ENCODE assay signal across 9 cellular contexts in the genomic region with DNA sequence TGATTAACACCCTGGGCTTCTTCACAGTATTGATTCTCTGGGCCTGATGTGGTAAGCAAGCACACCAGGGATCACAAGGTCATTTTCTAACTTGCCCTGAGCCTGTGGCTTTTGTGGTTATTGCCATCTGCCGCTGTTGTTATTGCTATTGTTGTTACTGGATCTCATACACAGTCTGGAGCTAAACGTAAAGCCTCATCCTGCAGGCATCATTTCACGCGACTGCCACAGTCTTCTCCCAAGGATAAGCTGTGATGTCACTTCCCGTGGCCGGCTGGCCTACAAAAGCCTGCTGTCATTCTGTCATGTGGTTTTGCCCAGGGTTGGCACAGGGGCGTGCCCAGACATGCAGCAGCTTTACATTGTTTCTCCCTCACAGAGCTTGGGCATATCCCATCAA.
A peak's percentile ranks its signal among the peaks of the same experiment; 100 is the strongest.
DNase-seq lines count a peak whose midpoint lies in the region; ATAC-seq and TF ChIP-seq lines count a peak whose summit lies in the region.
"Had no signal": no experiment of that assay in that cellular context is flagged by ENCODE, and none has a peak within 500 bp of the region (broad histone marks: within the 10 kb centered on the region; RNA-seq: fewer than 3 reads in every experiment).

No MANE protein-coding gene starts in this region.

- ATAC-seq in HG02759 (IDR thresholded peaks at IDR 0.05; ENCODE audit: unreplicated experiment) (peak; percentile 66), GM21515 (IDR thresholded peaks at IDR 0.05; ENCODE audit: unreplicated experiment) (no peak)

- H3K9me3 ChIP-seq in HAP-1 (no peaks in the 10 kb centered on the region), uterus (no peaks in the 10 kb centered on the region)

- DNase-seq in Daoy (ENCODE audit: low read depth) (peak; percentile 40), NCI-H82 (lab: John Stamatoyannopoulos, UW) (peak; percentile 65), fibroblast of peridontal ligament (ENCODE audit: extremely low read depth) (peak; percentile 2), germinal center (ENCODE audit: low spot score) (no peak), HAP-1 (ENCODE audit: low spot score in 2 of 2) (no peak), uterus (no peak)

- no peaks in the 10 kb centered on the region for H3K27me3 ChIP-seq in HAP-1 (ENCODE audit: low read depth)
- no peaks in the 10 kb centered on the region for H3K27me3 ChIP-seq in uterus

- H3K36me3 ChIP-seq in HAP-1 (replicated peaks) (no peaks in the 10 kb centered on the region), uterus (no peaks in the 10 kb centered on the region)

- no peaks in the 10 kb centered on the region for H3K4me1 ChIP-seq in HAP-1
- no peaks in the 10 kb centered on the region for H3K4me1 ChIP-seq in uterus

- no peak for TF ChIP-seq CTCF in uterus (IDR thresholded peaks at IDR 0.05)

- no peak for TF ChIP-seq POLR2A in uterus (IDR thresholded peaks at IDR 0.05)

- in situ Hi-C loops in HAP-1 (cut with MboI; ENCODE audit: low sequenced_read_pairs), result no loop called here

- H3K27ac ChIP-seq in uterus, result no peak overlapping the region
- H3K27ac ChIP-seq: VCaP had no signal

- intact Hi-C loops in uterus (cut with DNase I; ENCODE audit: low total_unique reads), result no loop called here

- H3K4me3 ChIP-seq in HAP-1 (no peak overlapping the region), uterus (no peak overlapping the region)

Comparison
In these comparisons a context has a peak if more than half of its experiments do, and no peak if none do; other contexts are left out.
1. DNase-seq: peak in Daoy (single experiment), NCI-H82 (single experiment) and fibroblast of peridontal ligament (single experiment); none in germinal center (single experiment), HAP-1 (0 of 2) and uterus (0 of 2).